8 cellular contexts compared by ENCODE assay signal in genomic region chr14:95597784-95598204, GRCh38.
DNase-seq lines count a peak whose midpoint lies in the region; ATAC-seq and TF ChIP-seq lines count a peak whose summit lies in the region.

No MANE protein-coding gene starts in this region.

- peak overlapping the region; percentile 57 for H3K9ac ChIP-seq in NT2/D1 (ENCODE audit: insufficient read length, low read depth)

- peaks cover 8% of the 10 kb centered on the region for H3K27me3 Mint-ChIP-seq in HFFc6 (ENCODE audit: insufficient read depth)

- no peak overlapping the region for H3K27ac Mint-ChIP-seq in HFFc6

- H3K4me3 Mint-ChIP-seq in HFFc6, result no peak overlapping the region

- DNase-seq in DMS 273 treated with DMSO at 0.1 percent for 48 hours (lab: John Stamatoyannopoulos, UW) (peak; percentile 10), HFFc6 (peak; percentile 4), NT2/D1 (ENCODE audit: low read depth, low spot score) (no peak), iPS-NIHi11 (ENCODE audit: low spot score) (peak; percentile 75), GF-D8 (lab: John Stamatoyannopoulos, UW) (no peak)

- H3K9me3 Mint-ChIP-seq in HFFc6, result no peaks in the 10 kb centered on the region

- H3K36me3 Mint-ChIP-seq in HFFc6 (ENCODE audit: low read depth), result no peaks in the 10 kb centered on the region

- no peaks in the 10 kb centered on the region for H3K36me3 ChIP-seq in NT2/D1 (ENCODE audit: insufficient read depth, insufficient read length, low read length)

- H3K9me3 ChIP-seq in NT2/D1 (ENCODE audit: insufficient read depth, low read length), result peaks cover 14% of the 10 kb centered on the region; the same call in 1 of the 2 replicates

- H3K4me1 ChIP-seq in NT2/D1 (ENCODE audit: insufficient read depth, insufficient read length), result no peaks in the 10 kb centered on the region

- no peaks in the 10 kb centered on the region for H3K27me3 ChIP-seq in NT2/D1 (ENCODE audit: insufficient read depth, insufficient read length)

- peak overlapping the region; percentile 21 for H3K4me3 ChIP-seq in NT2/D1 (ENCODE audit: insufficient read length, low read depth)

- no peak for TF ChIP-seq CTCF in HFFc6 (IDR thresholded peaks at IDR 0.05)

- ATAC-seq in HG02870 (IDR thresholded peaks at IDR 0.05; ENCODE audit: unreplicated experiment) (no peak), GM21515 (IDR thresholded peaks at IDR 0.05; ENCODE audit: unreplicated experiment) (no peak), HG03439 (IDR thresholded peaks at IDR 0.05; ENCODE audit: unreplicated experiment) (no peak)

- no peaks in the 10 kb centered on the region for H3K4me1 Mint-ChIP-seq in HFFc6 (ENCODE audit: low read depth)

Comparison
In these comparisons a context has a peak if more than half of its experiments do, and no peak if none do; other contexts are left out.
1. DNase-seq: peak in DMS 273 treated with DMSO at 0.1 percent for 48 hours (single experiment), HFFc6 (single experiment) and iPS-NIHi11 (single experiment); none in NT2/D1 (single experiment) and GF-D8 (single experiment).